In genomic region chr2:172628085-172628484, GRCh38 we compare ENCODE assay signal across 23 cellular contexts.
"Had no signal": no experiment of that assay in that cellular context is flagged by ENCODE, and none has a peak within 500 bp of the region (broad histone marks: within the 10 kb centered on the region; RNA-seq: fewer than 3 reads in every experiment).

No MANE protein-coding gene starts in this region.

- ATAC-seq: T-cell had no signal

- H3K27ac ChIP-seq: SJSA1 had no signal

- H3K9ac ChIP-seq: SK-N-SH had no signal

- H3K4me3 ChIP-seq: SJSA1 had no signal

- H3K36me3 ChIP-seq: SJSA1 had no signal

- FAIRE-seq: RCC 7860 had no signal

- H3K4me2 ChIP-seq: SK-N-SH had no signal

- H3K9me3 ChIP-seq: SJSA1, SK-N-SH had no signal

- DNase-seq: IMR-90, KBM-7, MV-4-11, NCI-H1048, NCI-H1105, NCI-H1417, NCI-H1436 treated with DMSO at 0.1 percent for 48 hours, NCI-H1694, NCI-H187 treated with DMSO at 0.1 percent for 48 hours, NCI-H2029 treated with DMSO at 0.1 percent for 48 hours, NCI-H2171, NCI-H345, NCI-H446 treated with DMSO at 0.1 percent for 48 hours, NCI-H510A treated with DMSO at 0.1 percent for 48 hours, NCI-H526, Right ventricle myocardium superior, RPMI8226, SIG-M5, SK-N-SH, SW 1271, T-cell had no signal

- H3K27me3 ChIP-seq: SJSA1 had no signal
